ENCODE assay signal across 21 cellular contexts in the genomic region with DNA sequence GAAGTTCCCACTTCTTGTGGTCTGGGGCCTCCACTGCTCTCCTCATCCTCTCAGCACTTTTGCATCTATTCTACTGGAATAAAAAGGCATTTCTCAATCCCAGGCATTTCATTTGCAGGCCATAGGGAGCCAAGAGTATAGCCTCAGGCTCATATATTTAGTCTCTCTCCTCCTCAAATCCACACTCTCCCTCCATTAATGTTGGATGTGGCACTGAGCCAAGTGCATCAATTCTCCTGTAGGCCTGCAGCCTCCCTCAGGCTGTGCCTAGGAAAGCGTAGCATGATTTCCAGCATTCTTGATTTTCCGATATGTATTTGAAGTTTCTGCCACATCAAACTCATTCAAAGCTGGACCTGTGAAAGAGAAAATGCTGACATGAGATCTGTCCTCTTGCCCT.
DNase-seq lines count a peak whose midpoint lies in the region; FAIRE-seq and TF ChIP-seq lines count a peak whose summit lies in the region.
"Had no signal": no experiment of that assay in that cellular context is flagged by ENCODE, and none has a peak within 500 bp of the region (broad histone marks: within the 10 kb centered on the region; RNA-seq: fewer than 3 reads in every experiment).

No MANE protein-coding gene starts in this region.

- no peak for FAIRE-seq in GM12891 (lab: Jason Lieb, UNC)
- FAIRE-seq: H54, HepG2 had no signal

- no peak overlapping the region for H3K4me3 ChIP-seq in HAP-1
- H3K4me3 ChIP-seq: BLaER1 treated with 17β-estradiol and CSF1 and Interleukin-3, amounts not matched to agents 10 nM and 100 nM had no signal

- in situ Hi-C loops in HAP-1 (cut with MboI; ENCODE audit: low sequenced_read_pairs), result loop anchor here (25.0 kb wide), 2 partner anchors 145 to 780 kb away; no protein-coding TSS in a partner anchor

- peaks cover 29% of the 10 kb centered on the region for H3K4me1 ChIP-seq in HAP-1
- H3K4me1 ChIP-seq: BLaER1 treated with 17β-estradiol and CSF1 and Interleukin-3, amounts not matched to agents 10 nM and 100 nM had no signal

- no peaks in the 10 kb centered on the region for H3K9me3 ChIP-seq in HAP-1
- H3K9me3 ChIP-seq: BLaER1 treated with 17β-estradiol and CSF1 and Interleukin-3, amounts not matched to agents 10 nM and 100 nM; Caco-2 had no signal

- H3K36me3 ChIP-seq in HAP-1 (replicated peaks), result no peaks in the 10 kb centered on the region
- H3K36me3 ChIP-seq: BLaER1 treated with 17β-estradiol and CSF1 and Interleukin-3, amounts not matched to agents 10 nM and 100 nM had no signal

- TF ChIP-seq POLR2A in GM12891 (IDR thresholded peaks at IDR 0.05; ENCODE audit: low read depth, low read length), result no peak

- H3K27me3 ChIP-seq in HAP-1 (ENCODE audit: low read depth), result no peaks in the 10 kb centered on the region; the same call in 1 of the 2 replicates
- H3K27me3 ChIP-seq: BLaER1 treated with 17β-estradiol and CSF1 and Interleukin-3, amounts not matched to agents 10 nM and 100 nM had no signal

- DNase-seq in HAP-1 (ENCODE audit: low spot score in 2 of 2), result peak; percentile 81 to 86
- peak; percentile 29 to 51 for DNase-seq in NCI-H1930 (lab: John Stamatoyannopoulos, UW)
- DNase-seq in NCI-H69 (lab: John Stamatoyannopoulos, UW), result peak; percentile 1
- DNase-seq in left kidney (ENCODE audit: low read depth, low spot score), result peak; percentile 42
- no peak for DNase-seq in NCI-H748 treated with DMSO at 0.1 percent for 48 hours (lab: John Stamatoyannopoulos, UW)
- DNase-seq in activated CD4-positive, alpha-beta T cell treated with anti-CD3 and anti-CD28 coated beads, Interleukin-2, amount 50 U/mL, for 1 hour, result no peak
- DNase-seq in GM12891 (ENCODE audit: insufficient read length, low spot score), result no peak
- DNase-seq: ACHN; Caco-2; CD4-positive, alpha-beta memory T cell; DMS 273 treated with DMSO at 0.1 percent for 48 hours; GDM1; KG1; NCI-H1092 treated with DMSO at 0.1 percent for 48 hours; NCI-H2081; NCI-H510A treated with DMSO at 0.1 percent for 48 hours; OCI-M1; T-helper 2 cell had no signal

TF ChIP-seq in GM12891, 5 proteins besides CTCF, POLR2A, EP300 and RAD21:
- TF ChIP-seq PAX5 (IDR thresholded peaks at IDR 0.05; ENCODE audit: insufficient read depth, low read length, severe bottlenecking) (no peak), POU2F2 (IDR thresholded peaks at IDR 0.05; ENCODE audit: low read depth, low read length) (no peak), POLR2AphosphoS5 (IDR thresholded peaks at IDR 0.05; ENCODE audit: low read depth, low read length) (no peak), TAF1 (IDR thresholded peaks at IDR 0.05; ENCODE audit: low read depth, low read length) (no peak), SPI1 (IDR thresholded peaks at IDR 0.05; ENCODE audit: low read depth, low read length) (no peak)

Comparison
In these comparisons a context has a peak if more than half of its experiments do, and no peak if none do; other contexts are left out.
1. DNase-seq: peak in HAP-1 (2 of 2), NCI-H1930 (2 of 2), NCI-H69 (single experiment) and left kidney (single experiment); none in NCI-H748 treated with DMSO at 0.1 percent for 48 hours (single experiment), activated CD4-positive, alpha-beta T cell treated with anti-CD3 and anti-CD28 coated beads, Interleukin-2, amount 50 U/mL, for 1 hour (single experiment) and GM12891 (single experiment).